ENCODE assay signal across 21 cellular contexts in the genomic region with DNA sequence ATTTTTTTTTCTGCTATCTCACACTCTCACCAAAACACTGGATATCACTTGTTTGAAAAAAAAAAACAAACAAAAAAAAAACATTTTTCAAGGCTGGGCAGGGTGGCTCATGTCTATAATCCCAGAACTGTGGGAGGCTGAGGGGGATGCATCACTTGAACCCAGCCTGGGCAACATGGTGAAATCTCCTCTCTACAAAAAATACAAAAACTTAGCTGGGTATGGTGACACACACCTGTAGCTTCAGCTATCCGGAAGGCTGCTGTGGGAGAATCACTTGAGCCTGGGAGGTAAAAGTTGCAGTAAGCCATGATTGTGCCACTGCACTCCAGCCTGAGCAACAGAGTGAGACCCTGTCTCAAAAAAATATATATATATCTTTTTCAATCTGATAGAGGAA.
"Had no signal": no experiment of that assay in that cellular context is flagged by ENCODE, and none has a peak within 500 bp of the region (broad histone marks: within the 10 kb centered on the region; RNA-seq: fewer than 3 reads in every experiment).

No MANE protein-coding gene starts in this region.

- H3K9me3 ChIP-seq: heart right ventricle, left ventricle myocardium inferior, neutrophil, pancreas, prostate gland, spleen, tibial nerve, vagina had no signal

- H3K4me3 ChIP-seq: heart right ventricle, hepatocyte, left ventricle myocardium inferior, lung, pancreas, prostate gland, spleen, tibial nerve, vagina had no signal

- H3K27ac ChIP-seq: heart right ventricle, hepatocyte, left ventricle myocardium inferior, neutrophil, pancreas, prostate gland, spleen, vagina had no signal

- H2AFZ ChIP-seq: hepatocyte had no signal

- H3K27me3 ChIP-seq: heart right ventricle, hepatocyte, neutrophil, pancreas, spleen, tibial nerve, vagina had no signal

- H3K4me2 ChIP-seq: hepatocyte had no signal

- ATAC-seq: heart right ventricle; naive thymus-derived CD8-positive, alpha-beta T cell; pancreas; right cardiac atrium; sciatic nerve; stimulated activated effector memory CD8-positive, alpha-beta T cell treated with anti-CD3 and anti-CD28 coated beads, Interleukin-12 subunit alpha, Interleukin-12 subunit beta, amount 100 ng/mL, for 72 hours had no signal

- DNase-seq: heart right ventricle; islet precursor cell; left ventricle myocardium inferior; naive thymus-derived CD8-positive, alpha-beta T cell; occipital lobe; pancreas; posterior cingulate gyrus; retina; right cardiac atrium; small intestine; spleen; stimulated activated CD4-positive, alpha-beta T cell treated with anti-CD3 and anti-CD28 coated beads, Interleukin-4, amount 100 ng/mL, for 24 hours; stimulated activated naive CD4-positive, alpha-beta T cell had no signal

- H3K36me3 ChIP-seq: heart right ventricle, left ventricle myocardium inferior, neutrophil, pancreas, prostate gland, spleen, tibial nerve, vagina had no signal
